Comparison of ENCODE assay signal across 20 cellular contexts in the genomic region with DNA sequence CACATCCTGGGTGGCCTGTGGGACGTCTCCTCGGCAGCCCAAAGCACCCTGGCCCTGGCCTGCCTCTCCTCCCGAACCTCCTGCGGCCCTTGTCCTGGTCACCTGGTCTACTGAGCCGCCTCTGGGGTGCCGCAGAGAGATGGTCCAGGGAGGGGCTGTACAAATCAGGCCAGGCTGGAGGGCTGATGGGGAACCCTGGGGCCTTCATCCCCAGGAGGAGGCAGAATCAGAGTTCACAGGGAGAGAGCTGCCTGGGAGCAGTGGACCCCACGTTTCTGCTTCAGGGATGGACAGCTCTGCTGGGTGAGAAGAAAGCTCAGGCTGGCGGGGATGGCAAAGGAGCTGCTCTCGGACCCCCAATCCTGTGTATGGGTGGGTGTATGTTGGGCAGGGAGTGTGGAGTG.
DNase-seq lines count a peak whose midpoint lies in the region; FAIRE-seq and TF ChIP-seq lines count a peak whose summit lies in the region.
"Had no signal": no experiment of that assay in that cellular context is flagged by ENCODE, and none has a peak within 500 bp of the region (broad histone marks: within the 10 kb centered on the region; RNA-seq: fewer than 3 reads in every experiment).

No MANE protein-coding gene starts in this region.

- no peak overlapping the region for H3K56ac ChIP-seq in H9 (ENCODE audit: insufficient read length, low read depth, low read length)

- peak overlapping the region in 10 of 11 experiments; percentile 6 to 87 (median 76); a peak in 18 of 22 replicates for H3K9ac ChIP-seq in BLaER1 treated with 17β-estradiol and CSF1 and Interleukin-3, amounts not matched to agents 10 nM and 100 nM
- H3K9ac ChIP-seq in H9 (ENCODE audit: extremely low read depth, insufficient read length, low read length) = no peak overlapping the region

- H2BK15ac ChIP-seq in H9 (ENCODE audit: low read depth, low read length) = no peak overlapping the region

- DNase-seq in H9 = peak; percentile 22
- peak; percentile 69 for DNase-seq in coronary artery (ENCODE audit: low spot score)
- peak; percentile 77 for DNase-seq in osteocyte (ENCODE audit: extremely low spot score, unreplicated experiment)
- no peak for DNase-seq in NCI-H1694 treated with DMSO at 0.1 percent for 48 hours (lab: John Stamatoyannopoulos, UW)
- DNase-seq in stimulated activated CD4-positive, alpha-beta T cell treated with anti-CD3 and anti-CD28 coated beads, Interleukin-4, amount 100 ng/mL, for 24 hours = no peak
- no peak for DNase-seq in urothelium cell line (ENCODE audit: low spot score)
- DNase-seq in H54 (ENCODE audit: insufficient read length, low spot score) = no peak
- DNase-seq: activated CD4-positive, alpha-beta T cell treated with anti-CD3 and anti-CD28 coated beads, Interleukin-2, amount 50 U/mL, for 48 hours; activated naive CD8-positive, alpha-beta T cell treated with anti-CD3 and anti-CD28 coated beads, Interleukin-2, amount 50 U/mL, for 24 hours; brain microvascular endothelial cell; COR-L47; foreskin melanocyte; Karpas-422; NCI-H1105; SHP77; T-helper 1 cell had no signal

- no peak overlapping the region for H2AK5ac ChIP-seq in H9 (ENCODE audit: insufficient read length, low read length)

- H3K27me3 ChIP-seq in BLaER1 treated with 17β-estradiol and CSF1 and Interleukin-3, amounts not matched to agents 10 nM and 100 nM = peaks cover 0 to 62% (median 0%) of the 10 kb centered on the region in 11 experiments; a peak in 5 of 22 replicates
- no peaks in the 10 kb centered on the region for H3K27me3 ChIP-seq in H9 (ENCODE audit: insufficient read depth, low read length)
- H3K27me3 ChIP-seq: brain microvascular endothelial cell, neutrophil, tibial artery had no signal

- TF ChIP-seq CTCF in H9 (conservative IDR thresholded peaks at IDR 0.05) (no peak), coronary artery (IDR thresholded peaks at IDR 0.05) (no peak), osteocyte (IDR thresholded peaks at IDR 0.05) (no peak)

- H3K23ac ChIP-seq in H9 (ENCODE audit: insufficient read length, low read depth, low read length) = no peak overlapping the region

- H3T11ph ChIP-seq in H9 (ENCODE audit: low read length) = no peak overlapping the region

- H3K79me2 ChIP-seq in H9 (ENCODE audit: insufficient read depth, low read length) = no peaks in the 10 kb centered on the region

- no peak overlapping the region for H3K4ac ChIP-seq in H9 (ENCODE audit: low read depth, low read length)

- H2BK120ac ChIP-seq in H9 (ENCODE audit: low read depth, low read length, poor library complexity, severe bottlenecking) = no peak overlapping the region

- no peak overlapping the region for H4K91ac ChIP-seq in H9 (ENCODE audit: insufficient read length, low read depth, low read length)

- H3K79me1 ChIP-seq in H9 (ENCODE audit: insufficient read depth, low read depth, low read length, poor library complexity, severe bottlenecking) = no peaks in the 10 kb centered on the region

- H3K9me3 ChIP-seq in BLaER1 treated with 17β-estradiol and CSF1 and Interleukin-3, amounts not matched to agents 10 nM and 100 nM (replicated peaks in 1 of 11) = peaks cover 0 to 11% (median 0%) of the 10 kb centered on the region in 11 experiments; a peak in 6 of 22 replicates
- no peaks in the 10 kb centered on the region for H3K9me3 ChIP-seq in H9 (ENCODE audit: control insufficient read depth, low read depth, low read length)
- H3K9me3 ChIP-seq: neutrophil, tibial artery had no signal

- peak overlapping the region in 10 of 11 experiments; percentile 10 to 96 (median 90); a peak in 20 of 22 replicates for H3K27ac ChIP-seq in BLaER1 treated with 17β-estradiol and CSF1 and Interleukin-3, amounts not matched to agents 10 nM and 100 nM
- H3K27ac ChIP-seq in H9 (ENCODE audit: insufficient read length, low read depth, low read length) (no peak overlapping the region), coronary artery (no peak overlapping the region)
- H3K27ac ChIP-seq: brain microvascular endothelial cell, neutrophil, tibial artery had no signal

- H3K4me1 Mint-ChIP-seq in H9 (peaks cover 7 to 8% of the 10 kb centered on the region in 2 experiments), osteocyte (ENCODE audit: unreplicated experiment) (no peaks in the 10 kb centered on the region)

- FAIRE-seq in urothelium cell line (lab: Jason Lieb, UNC) = no peak
- no peak for FAIRE-seq in H54 (lab: Jason Lieb, UNC)

- H3K27me3 Mint-ChIP-seq in H9 (ENCODE audit: low read depth) (peaks cover 2% of the 10 kb centered on the region), osteocyte (ENCODE audit: unreplicated experiment) (no peaks in the 10 kb centered on the region)
- H3K27me3 Mint-ChIP-seq: activated naive CD8-positive, alpha-beta T cell treated with anti-CD3 and anti-CD28 coated beads, Interleukin-2, amount 50 U/mL, for 24 hours had no signal

- peaks cover 0 to 14% (median 0%) of the 10 kb centered on the region in 11 experiments; a peak in 6 of 22 replicates for H3K36me3 ChIP-seq in BLaER1 treated with 17β-estradiol and CSF1 and Interleukin-3, amounts not matched to agents 10 nM and 100 nM
- H3K36me3 ChIP-seq: brain microvascular endothelial cell, neutrophil, tibial artery had no signal

- peaks cover 42 to 100% (median 92%) of the 10 kb centered on the region in 10 experiments for H3K4me1 ChIP-seq in BLaER1 treated with 17β-estradiol and CSF1 and Interleukin-3, amounts not matched to agents 10 nM and 100 nM
- H3K4me1 ChIP-seq in H9 (ENCODE audit: insufficient read depth, low read length) = no peaks in the 10 kb centered on the region; the same call in 1 of the 2 replicates
- H3K4me1 ChIP-seq: tibial artery had no signal

- no peak overlapping the region for H2BK20ac ChIP-seq in H9 (ENCODE audit: low read depth, low read length, poor library complexity, severe bottlenecking)

- WGBS in H9 (ENCODE audit: extremely low coverage, insufficient read length, low lambda C conversion rate) = no CpG with 5 or more reads among the region's 9 CpGs

- H3K14ac ChIP-seq in H9 (ENCODE audit: insufficient read depth, low read length) = no peak overlapping the region

- no peak overlapping the region for H4K8ac ChIP-seq in H9 (replicated peaks; ENCODE audit: insufficient read length, low read depth, low read length)

- H3K9me3 Mint-ChIP-seq in H9 = peaks cover 0 to 3% of the 10 kb centered on the region in 2 experiments; a peak in 2 of 5 replicates
- H3K9me3 Mint-ChIP-seq in osteocyte (ENCODE audit: unreplicated experiment) = no peaks in the 10 kb centered on the region
- H3K9me3 Mint-ChIP-seq: activated naive CD8-positive, alpha-beta T cell treated with anti-CD3 and anti-CD28 coated beads, Interleukin-2, amount 50 U/mL, for 24 hours; dendritic cell treated with granulocyte-macrophage colony-stimulating factor and Interleukin-4, amounts not matched to agents 40 ng/mL and 50 ng/mL, for 4 days had no signal

- H3K4me3 ChIP-seq in BLaER1 treated with 17β-estradiol and CSF1 and Interleukin-3, amounts not matched to agents 10 nM and 100 nM = peak overlapping the region in 5 of 10 experiments; percentile 9 to 75 (median 23); a peak in 6 of 20 replicates
- H3K4me3 ChIP-seq in coronary artery = no peak overlapping the region
- H3K4me3 ChIP-seq: tibial artery had no signal

- H3K4me3 Mint-ChIP-seq in H9 (no peak overlapping the region; a peak in 1 of 5 replicates), osteocyte (ENCODE audit: unreplicated experiment) (no peak overlapping the region)
- H3K4me3 Mint-ChIP-seq: activated naive CD8-positive, alpha-beta T cell treated with anti-CD3 and anti-CD28 coated beads, Interleukin-2, amount 50 U/mL, for 24 hours; dendritic cell treated with granulocyte-macrophage colony-stimulating factor and Interleukin-4, amounts not matched to agents 40 ng/mL and 50 ng/mL, for 4 days had no signal

- H4K5ac ChIP-seq in H9 (ENCODE audit: insufficient read length, low read depth, low read length) = no peak overlapping the region

- peaks cover 0 to 2% (median 0%) of the 10 kb centered on the region in 3 experiments; a peak in 1 of 7 replicates for H3K36me3 Mint-ChIP-seq in H9 (ENCODE audit: insufficient read depth in 1 of 3, low read depth in 3 of 3)
- no peaks in the 10 kb centered on the region for H3K36me3 Mint-ChIP-seq in osteocyte (ENCODE audit: unreplicated experiment)

- no peak overlapping the region for H3K27ac Mint-ChIP-seq in H9
- no peak overlapping the region for H3K27ac Mint-ChIP-seq in osteocyte (ENCODE audit: unreplicated experiment)
- H3K27ac Mint-ChIP-seq: activated naive CD8-positive, alpha-beta T cell treated with anti-CD3 and anti-CD28 coated beads, Interleukin-2, amount 50 U/mL, for 24 hours; dendritic cell treated with granulocyte-macrophage colony-stimulating factor and Interleukin-4, amounts not matched to agents 40 ng/mL and 50 ng/mL, for 4 days had no signal

- H4K20me1 ChIP-seq in BLaER1 treated with 17β-estradiol and CSF1 and Interleukin-3, amounts not matched to agents 10 nM and 100 nM = peaks cover 0 to 3% (median 0%) of the 10 kb centered on the region in 11 experiments; a peak in 2 of 22 replicates
- H4K20me1 ChIP-seq in H9 (ENCODE audit: control insufficient read depth, insufficient read depth, insufficient read length) = no peaks in the 10 kb centered on the region

- no peak overlapping the region for H2BK5ac ChIP-seq in H9 (ENCODE audit: insufficient read length, low read length)

- no peak for TF ChIP-seq POLR2A in H54 (IDR thresholded peaks at IDR 0.05; ENCODE audit: low read depth, low read length)

- no peak overlapping the region for H2AFZ ChIP-seq in H9 (ENCODE audit: low read length)

- no peaks in the 10 kb centered on the region for H3K23me2 ChIP-seq in H9 (ENCODE audit: insufficient read length, low read depth, low read length, poor library complexity, severe bottlenecking)

- H2BK12ac ChIP-seq in H9 (ENCODE audit: insufficient read length, low read depth, low read length) = no peak overlapping the region

- no peak overlapping the region for H3K18ac ChIP-seq in H9 (ENCODE audit: insufficient read length, low read depth, low read length)

- H3K4me2 ChIP-seq in BLaER1 treated with 17β-estradiol and CSF1 and Interleukin-3, amounts not matched to agents 10 nM and 100 nM = peak overlapping the region; percentile 32 to 99 (median 90)
- H3K4me2 ChIP-seq in H9 (ENCODE audit: insufficient read depth, insufficient read length, low read length) = no peak overlapping the region

Comparison
In these comparisons a context has a peak if more than half of its experiments do, and no peak if none do; other contexts are left out.
1. H3K27ac ChIP-seq: peak in BLaER1 treated with 17β-estradiol and CSF1 and Interleukin-3, amounts not matched to agents 10 nM and 100 nM (10 of 11); none in H9 (single experiment) and coronary artery (0 of 2).
2. DNase-seq: peak in H9 (single experiment), coronary artery (single experiment) and osteocyte (single experiment); none in NCI-H1694 treated with DMSO at 0.1 percent for 48 hours (single experiment), stimulated activated CD4-positive, alpha-beta T cell treated with anti-CD3 and anti-CD28 coated beads, Interleukin-4, amount 100 ng/mL, for 24 hours (single experiment), urothelium cell line (single experiment) and H54 (single experiment).